8 cellular contexts compared by ENCODE assay signal in the genomic region with DNA sequence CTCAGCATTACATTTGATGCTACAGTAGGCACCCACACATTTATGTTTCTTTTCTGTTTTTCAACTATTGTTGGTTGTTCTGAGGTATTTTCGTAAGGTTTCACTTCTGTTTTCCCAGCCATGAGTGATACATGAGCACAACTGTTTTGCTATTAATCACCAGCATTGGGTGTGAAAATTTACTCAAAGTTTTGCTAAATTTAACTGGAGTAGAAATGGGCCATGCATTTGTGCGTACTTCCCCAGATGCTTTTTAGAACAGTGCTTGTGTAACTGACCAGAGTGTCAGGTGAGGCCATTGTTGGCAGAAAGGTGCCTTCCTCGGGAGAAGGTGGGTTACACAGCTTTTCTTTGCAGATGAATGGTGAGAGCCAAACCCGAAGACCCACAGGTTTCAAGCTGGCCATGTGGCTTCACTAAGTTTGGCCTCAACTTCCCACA.
A peak's percentile ranks its signal among the peaks of the same experiment; 100 is the strongest.
DNase-seq lines count a peak whose midpoint lies in the region; ATAC-seq, FAIRE-seq and TF ChIP-seq lines count a peak whose summit lies in the region.
"Had no signal": no experiment of that assay in that cellular context is flagged by ENCODE, and none has a peak within 500 bp of the region (broad histone marks: within the 10 kb centered on the region; RNA-seq: fewer than 3 reads in every experiment).

No MANE protein-coding gene starts in this region.

- H3K4me2 ChIP-seq in OCI-LY1 (ENCODE audit: low read length) (peak overlapping the region; percentile 56), neuronal stem cell (ENCODE audit: insufficient read depth, low read length, poor library complexity, severe bottlenecking) (no peak overlapping the region)

- no peak overlapping the region for H2BK15ac ChIP-seq in neuronal stem cell (ENCODE audit: low read length)

- peaks cover 11% of the 10 kb centered on the region for H3F3A ChIP-seq in OCI-LY1 (ENCODE audit: insufficient read depth, low read length)

- peak overlapping the region; percentile 56 for H2AK5ac ChIP-seq in neuronal stem cell (ENCODE audit: low read depth, low read length)

- no peak overlapping the region for H3K23ac ChIP-seq in neuronal stem cell (ENCODE audit: low read depth, low read length, poor library complexity)

- no peak overlapping the region for H2BK120ac ChIP-seq in neuronal stem cell (ENCODE audit: low read depth, low read length)

- DNase-seq in neuronal stem cell (ENCODE audit: low spot score) (no peak), UCSD-AML1 (lab: John Stamatoyannopoulos, UW; ENCODE audit: unreplicated experiment) (no peak), NCI-H1417 (lab: John Stamatoyannopoulos, UW) (no peak), D721Med (ENCODE audit: insufficient read length, low spot score) (no peak)

- no peak overlapping the region for H4K8ac ChIP-seq in neuronal stem cell (ENCODE audit: low read depth, low read length)

- no peaks in the 10 kb centered on the region for H3K9me2 ChIP-seq in OCI-LY1 (ENCODE audit: low read depth, low read length)

- H2BK5ac ChIP-seq in neuronal stem cell (ENCODE audit: low read length), result no peak overlapping the region

- FAIRE-seq in D721Med (lab: Jason Lieb, UNC), result no peak
- FAIRE-seq: bronchial epithelial cell had no signal

- H4K20me1 ChIP-seq in OCI-LY1 (ENCODE audit: insufficient read depth, low read length), result no peaks in the 10 kb centered on the region

- no peak overlapping the region for H2BK12ac ChIP-seq in neuronal stem cell (ENCODE audit: low read length)

- no peak overlapping the region for H4K91ac ChIP-seq in neuronal stem cell (ENCODE audit: low read depth, low read length, poor library complexity)

- peaks cover 41% of the 10 kb centered on the region for H3K36me3 ChIP-seq in OCI-LY1 (ENCODE audit: insufficient read depth, low read length)
- H3K36me3 ChIP-seq in neuronal stem cell (replicated peaks in 1 of 2; ENCODE audit: control insufficient read depth in 2 of 2, insufficient read depth in 2 of 2, low read length in 2 of 2), result peaks cover 0 to 4% of the 10 kb centered on the region in 2 donors

- no peak overlapping the region for H3K18ac ChIP-seq in neuronal stem cell (ENCODE audit: low read length)

- no peaks in the 10 kb centered on the region for H3K27me3 ChIP-seq in OCI-LY1 (ENCODE audit: insufficient read depth, low read length)
- peaks cover 0 to under 1% (median 0%) of the 10 kb centered on the region in 3 experiments for H3K27me3 ChIP-seq in neuronal stem cell (ENCODE audit: control insufficient read depth in 3 of 3, insufficient read depth in 3 of 3, low read depth in 1 of 3, low read length in 3 of 3)

- H3K9ac ChIP-seq in OCI-LY1 (ENCODE audit: low read length) (peak overlapping the region; percentile 65), neuronal stem cell (ENCODE audit: low read depth, low read length, poor library complexity) (peak overlapping the region; percentile 44)

- TF ChIP-seq CTCF in OCI-LY1 (IDR thresholded peaks at IDR 0.05; ENCODE audit: low read length) (no peak), D721Med (IDR thresholded peaks at IDR 0.05; ENCODE audit: insufficient read depth, missing control alignments) (no peak)

- peaks cover 21% of the 10 kb centered on the region for H3K79me2 ChIP-seq in OCI-LY1 (ENCODE audit: insufficient read depth, low read length)

- ATAC-seq in GM19023 (IDR thresholded peaks at IDR 0.05; ENCODE audit: unreplicated experiment) (peak; percentile 61), HG02763 (IDR thresholded peaks at IDR 0.05; ENCODE audit: unreplicated experiment) (peak; percentile 53)

- H3K4me1 ChIP-seq in OCI-LY1 (ENCODE audit: insufficient read depth, low read length, severe bottlenecking), result peaks cover 66% of the 10 kb centered on the region
- peaks cover 4 to 6% of the 10 kb centered on the region in 2 donors for H3K4me1 ChIP-seq in neuronal stem cell (ENCODE audit: control insufficient read depth in 2 of 2, insufficient read depth in 1 of 2, low read depth in 1 of 2, low read length in 2 of 2)

- no peak overlapping the region for H3K4ac ChIP-seq in neuronal stem cell (ENCODE audit: low read length)

- H3K27ac ChIP-seq in OCI-LY1 (ENCODE audit: low read depth, low read length, poor library complexity, severe bottlenecking) (peak overlapping the region; percentile 98), neuronal stem cell (replicated peaks; ENCODE audit: low read length) (no peak overlapping the region)

- H3K14ac ChIP-seq in neuronal stem cell (ENCODE audit: low read length), result no peak overlapping the region

- H3K9me3 ChIP-seq in OCI-LY1 (ENCODE audit: low read length), result no peaks in the 10 kb centered on the region
- peaks cover 0 to 2% of the 10 kb centered on the region in 2 donors for H3K9me3 ChIP-seq in neuronal stem cell (replicated peaks in 1 of 2; ENCODE audit: control insufficient read depth in 2 of 2, insufficient read depth in 1 of 2, low read depth in 1 of 2, low read length in 2 of 2)

- peaks cover 5% of the 10 kb centered on the region for H3K79me1 ChIP-seq in neuronal stem cell (ENCODE audit: low read depth, low read length)

- no CpG with 5 or more reads among the region's 4 CpGs for WGBS in neuronal stem cell (ENCODE audit: extremely low coverage in 2 of 2, insufficient read length in 2 of 2, insufficient replicate concordance in 1 of 2), 2 donors

- no peak overlapping the region for H2AFZ ChIP-seq in OCI-LY1 (ENCODE audit: low read length)
- no peak overlapping the region for H2AFZ ChIP-seq in neuronal stem cell (ENCODE audit: low read length)

- peak overlapping the region; percentile 26 for H3K4me3 ChIP-seq in OCI-LY1 (ENCODE audit: low read depth, low read length, poor library complexity, severe bottlenecking)
- H3K4me3 ChIP-seq in neuronal stem cell (ENCODE audit: low read length in 2 of 2), result no peak overlapping the region
